8 cellular contexts compared by ENCODE assay signal in genomic region chr20:47205577-47206123, GRCh38.
DNase-seq lines count a peak whose midpoint lies in the region; ATAC-seq lines count a peak whose summit lies in the region.

No MANE protein-coding gene starts in this region.

- DNase-seq in SHP77 (lab: John Stamatoyannopoulos, UW) (peak; percentile 39 to 46), SHP77 treated with DMSO at 0.1 percent for 48 hours (lab: John Stamatoyannopoulos, UW) (no peak), KBM-7 (peak; percentile 19), RKO (ENCODE audit: low spot score) (peak; percentile 83), cerebellar nuclear complex (lab: John Stamatoyannopoulos, UW) (peak; percentile 6 to 69), left lobe of liver (ENCODE audit: low spot score) (peak; percentile 71), aorta (peak in 1 of 2 donors; percentile 91)

- no peaks in the 10 kb centered on the region for H3K4me1 ChIP-seq in aorta (ENCODE audit: control insufficient read depth in 1 of 2, insufficient read depth in 2 of 2, low read length in 2 of 2)

- intact Hi-C loops in aorta (cut with DNase I): loop anchor here in 1 of 2 donors (5.0 to 10.0 kb wide), 3 partner anchors 67 to 1419 kb away; no protein-coding TSS in a partner anchor

- H3K4me3 ChIP-seq in aorta (ENCODE audit: low read length in 2 of 2): no peak overlapping the region

- no peaks in the 10 kb centered on the region for H3K9me3 ChIP-seq in aorta (ENCODE audit: control insufficient read depth, low read length)

- H3K36me3 ChIP-seq in aorta (ENCODE audit: control insufficient read depth in 1 of 2, insufficient read depth in 2 of 2, low read length in 1 of 2): peaks cover under 1 to 4% of the 10 kb centered on the region in 2 donors

- 41 to 44% methylated on average over 9 of the region's 9 CpGs for WGBS in aorta, 2 donors

- peak; percentile 94 for ATAC-seq in left lobe of liver
- peak; percentile 59 for ATAC-seq in aorta (ENCODE audit: low FRiP score)
- ATAC-seq in HG03135 (IDR thresholded peaks at IDR 0.05; ENCODE audit: unreplicated experiment): no peak

- H3K27me3 ChIP-seq in aorta (ENCODE audit: control insufficient read depth in 1 of 2, insufficient read depth in 2 of 2, low read length in 1 of 2): no peaks in the 10 kb centered on the region

- in situ Hi-C loops in KBM-7 (cut with MboI; ENCODE audit: low pct_unique_long_range_greater_than_20kb, low sequenced_read_pairs): no loop called here

- no peak overlapping the region for H3K27ac ChIP-seq in aorta (ENCODE audit: low read depth in 1 of 2, low read length in 2 of 2)
